8 cellular contexts compared by ENCODE assay signal in genomic region chr11:118658372-118659313, GRCh38. TPM values are rescaled to one million over a fixed set of nuclear protein-coding genes. Genes with fewer than 3 reads are reported as not detected.
DNase-seq lines count a peak whose midpoint lies in the region; ATAC-seq and TF ChIP-seq lines count a peak whose summit lies in the region.

No MANE protein-coding gene starts in this region.

- H3K4me3 ChIP-seq in DND-41 (ENCODE audit: low read depth in 1 of 2, low read length in 2 of 2) (peak overlapping the region in 1 of 2 experiments; percentile 45; a peak in 2 of 4 replicates), Panc1 (ENCODE audit: low read depth in 2 of 2, low read length in 2 of 2) (no peak overlapping the region), fibroblast of lung (replicated peaks in 1 of 4; ENCODE audit: control extremely low read depth in 1 of 4, insufficient read depth in 1 of 4, low read depth in 3 of 4, low read length in 4 of 4) (no peak overlapping the region), prostate gland (no peak overlapping the region)

- H2AFZ ChIP-seq in DND-41 (ENCODE audit: low read depth, low read length) = peak overlapping the region; percentile 87
- no peak overlapping the region for H2AFZ ChIP-seq in fibroblast of lung (ENCODE audit: low read length)

- no peaks in the 10 kb centered on the region for H3K9me3 ChIP-seq in DND-41 (ENCODE audit: insufficient read depth, low read length, severe bottlenecking)
- H3K9me3 ChIP-seq in Panc1 (ENCODE audit: control insufficient read depth, insufficient read depth, low read depth, low read length) = no peaks in the 10 kb centered on the region
- no peaks in the 10 kb centered on the region for H3K9me3 ChIP-seq in fibroblast of lung (ENCODE audit: control insufficient read depth, insufficient read depth, low read depth, low read length)
- H3K9me3 ChIP-seq in prostate gland = no peaks in the 10 kb centered on the region

- H3K27me3 Mint-ChIP-seq in activated naive CD4-positive, alpha-beta T cell treated with anti-CD3 and anti-CD28 coated beads, Interleukin-2, amount 10 ng/mL, durations not matched to agents 7 days and 5 days = peaks cover 29% of the 10 kb centered on the region

- H3K9me3 Mint-ChIP-seq in activated naive CD4-positive, alpha-beta T cell treated with anti-CD3 and anti-CD28 coated beads, Interleukin-2, amount 10 ng/mL, durations not matched to agents 7 days and 5 days = no peaks in the 10 kb centered on the region

- CTCF ChIA-PET in Panc1 (lab: Charles Lee) = interaction anchor here (0.5 to 1.0 kb wide), 6 partner anchors 27 to 721 kb away, joined by 3 to 14 read pairs (median 5); partner anchors contain the start of gene PHLDB1
- CTCF ChIA-PET in activated naive CD4-positive, alpha-beta T cell treated with anti-CD3 and anti-CD28 coated beads, Interleukin-2, amount 10 ng/mL, durations not matched to agents 7 days and 5 days (lab: Charles Lee) = interaction anchor here (0.9 to 7.1 kb wide), 11 partner anchors 10 to 512 kb away, joined by 3 to 55 read pairs (median 3); no protein-coding TSS in a partner anchor

- H4K20me1 ChIP-seq in DND-41 (ENCODE audit: insufficient read depth, low read length) (no peaks in the 10 kb centered on the region; the same call in 1 of the 2 replicates), fibroblast of lung (ENCODE audit: control insufficient read depth, extremely low read depth, insufficient read depth, low read length) (no peaks in the 10 kb centered on the region)

- TF ChIP-seq CTCF in DND-41 (IDR thresholded peaks at IDR 0.05; ENCODE audit: borderline replicate concordance, extremely low read depth, low read length, poor library complexity, severe bottlenecking) = no peak
- TF ChIP-seq CTCF in Panc1 (IDR thresholded peaks at IDR 0.05) = no peak
- TF ChIP-seq CTCF in fibroblast of lung (conservative IDR thresholded peaks at IDR 0.05 in 1 of 2, IDR thresholded peaks at IDR 0.05 in 1 of 2; ENCODE audit: low read depth in 1 of 2, low read length in 2 of 2) = no peak
- peak in 2 of 4 experiments; percentile 17 to 25 for TF ChIP-seq CTCF in prostate gland (IDR thresholded peaks at IDR 0.05)

- H3K9ac ChIP-seq in DND-41 (ENCODE audit: low read depth, low read length) (peak overlapping the region; percentile 36), fibroblast of lung (ENCODE audit: insufficient read depth, low read length) (no peak overlapping the region)

- H3K27ac ChIP-seq in DND-41 (ENCODE audit: low read length) (no peak overlapping the region), Panc1 (ENCODE audit: low read length) (no peak overlapping the region), fibroblast of lung (ENCODE audit: insufficient read depth, low read length) (no peak overlapping the region), prostate gland (peak overlapping the region; percentile 7 to 20)

- no peaks in the 10 kb centered on the region for H3K36me3 Mint-ChIP-seq in activated naive CD4-positive, alpha-beta T cell treated with anti-CD3 and anti-CD28 coated beads, Interleukin-2, amount 10 ng/mL, durations not matched to agents 7 days and 5 days

- no peak for TF ChIP-seq POLR2A in prostate gland (IDR thresholded peaks at IDR 0.05)

- H3K36me3 ChIP-seq in DND-41 (ENCODE audit: insufficient read depth, low read length) (no peaks in the 10 kb centered on the region), Panc1 (ENCODE audit: control insufficient read depth, insufficient read depth, low read length) (peaks cover 7% of the 10 kb centered on the region; the same call in 1 of the 2 replicates), fibroblast of lung (ENCODE audit: control insufficient read depth, insufficient read depth, low read length) (peaks cover 23% of the 10 kb centered on the region), prostate gland (no peaks in the 10 kb centered on the region)

- ATAC-seq in DND-41 (ENCODE audit: insufficient read depth, low read depth) (no peak), Panc1 (peak; percentile 47), HG03039 (IDR thresholded peaks at IDR 0.05; ENCODE audit: unreplicated experiment) (no peak)

- peaks cover 6% of the 10 kb centered on the region for H3K27me3 ChIP-seq in DND-41 (ENCODE audit: insufficient read depth, low read length, poor library complexity)
- no peaks in the 10 kb centered on the region for H3K27me3 ChIP-seq in Panc1 (ENCODE audit: control insufficient read depth, insufficient read depth, low read length)
- no peaks in the 10 kb centered on the region for H3K27me3 ChIP-seq in fibroblast of lung (ENCODE audit: control insufficient read depth, insufficient read depth, low read length)
- H3K27me3 ChIP-seq in prostate gland (replicated peaks; ENCODE audit: insufficient read depth) = no peaks in the 10 kb centered on the region

- no peak overlapping the region for H3K27ac Mint-ChIP-seq in activated naive CD4-positive, alpha-beta T cell treated with anti-CD3 and anti-CD28 coated beads, Interleukin-2, amount 10 ng/mL, durations not matched to agents 7 days and 5 days

- H3K4me1 Mint-ChIP-seq in activated naive CD4-positive, alpha-beta T cell treated with anti-CD3 and anti-CD28 coated beads, Interleukin-2, amount 10 ng/mL, durations not matched to agents 7 days and 5 days = peaks cover 6% of the 10 kb centered on the region

- H3K4me1 ChIP-seq in DND-41 (ENCODE audit: insufficient read depth, low read length) (peaks cover 10% of the 10 kb centered on the region), Panc1 (ENCODE audit: control insufficient read depth, insufficient read depth, low read length) (peaks cover 12% of the 10 kb centered on the region), fibroblast of lung (ENCODE audit: control insufficient read depth, extremely low read depth, insufficient read depth, low read length) (no peaks in the 10 kb centered on the region), prostate gland (replicated peaks) (no peaks in the 10 kb centered on the region)

- H3K4me2 ChIP-seq in DND-41 (ENCODE audit: insufficient read depth, low read length) (peak overlapping the region; percentile 65), fibroblast of lung (ENCODE audit: extremely low read depth, insufficient read depth, low read length) (no peak overlapping the region)

- in situ Hi-C loops in Panc1 (cut with HindIII; ENCODE audit: low pct_unique_long_range_greater_than_20kb, low sequenced_read_pairs) = no loop called here

- intact Hi-C loops in Panc1 (cut with micrococcal nuclease; ENCODE audit: unreplicated experiment) = no loop called here
- intact Hi-C loops in prostate gland (cut with DNase I) = loop anchor here (5.0 kb wide), 2 partner anchors 51 to 66 kb away; partner anchors contain the start of gene PHLDB1

- DNase-seq in DND-41 (no peak), Panc1 (ENCODE audit: low read depth, low spot score) (no peak), fibroblast of lung (ENCODE audit: low read depth in 2 of 2) (peak; percentile 21 to 26), prostate gland (ENCODE audit: low spot score) (no peak), NCI-H748 (lab: John Stamatoyannopoulos, UW; ENCODE audit: unreplicated experiment) (no peak), medulla oblongata (ENCODE audit: extremely low spot score) (no peak)
- DNase-seq in activated naive CD4-positive, alpha-beta T cell treated with anti-CD3 and anti-CD28 coated beads, Interleukin-2, amount 10 ng/mL, durations not matched to agents 7 days and 5 days = no peak

- BruUV-seq in Panc1 (replicated peaks; lab: Mats Ljungman, UMichigan) = no TSS peak

- 38% methylated on average over 17 of the region's 20 CpGs for WGBS in prostate gland

- no peaks in the 10 kb centered on the region for H3K79me2 ChIP-seq in DND-41 (ENCODE audit: insufficient read depth, low read length)
- no peaks in the 10 kb centered on the region for H3K79me2 ChIP-seq in fibroblast of lung (ENCODE audit: control insufficient read depth, insufficient read depth, low read length)

- POLR2A ChIA-PET in Panc1 (lab: Charles Lee) = no interaction called here

- no peak overlapping the region for H3K4me3 Mint-ChIP-seq in activated naive CD4-positive, alpha-beta T cell treated with anti-CD3 and anti-CD28 coated beads, Interleukin-2, amount 10 ng/mL, durations not matched to agents 7 days and 5 days

RNA-seq across cellular contexts. Expression of gene TREH, which starts 20.8 kb away (rescaled TPM):
- total RNA-seq in Panc1 (2021; ENCODE audit: unreplicated experiment) = 0.05 TPM
- polyA plus RNA-seq in Panc1 (2012; ENCODE audit: insufficient read length) = 0.12 TPM
- not detected in 2 replicates for total RNA-seq in fibroblast of lung
- polyA plus RNA-seq in fibroblast of lung = not detected in 2 replicates
- polyA plus RNA-seq in fibroblast of lung (2012) = 0.20 and 0.31 TPM in 2 replicates
- not detected in 2 replicates for polyA minus RNA-seq in fibroblast of lung (ENCODE audit: low replicate concordance)
- 1 to 10 TPM in 1 of 2 donors, not detected in 1; 2.4 TPM for total RNA-seq in prostate gland

RNA-seq across cellular contexts. Expression of gene PHLDB1, which starts 51.2 kb away (rescaled TPM):
- total RNA-seq in Panc1 (2021; ENCODE audit: unreplicated experiment) = 97.7 TPM
- 93.5 TPM for polyA plus RNA-seq in Panc1 (2012; ENCODE audit: insufficient read length)
- total RNA-seq in fibroblast of lung = 45.5 and 51.4 TPM in 2 replicates
- polyA plus RNA-seq in fibroblast of lung = 59.0 and 61.4 TPM in 2 replicates
- 73.6 and 78.7 TPM in 2 replicates for polyA plus RNA-seq in fibroblast of lung (2012)
- 196 and 273 TPM in 2 replicates for polyA minus RNA-seq in fibroblast of lung (ENCODE audit: low replicate concordance)
- 100 to 1,000 TPM in 1 of 2 donors, 10 to 100 TPM in 1; 74.5 to 113 TPM for total RNA-seq in prostate gland

Comparison
In these comparisons a context has a peak if more than half of its experiments do, and no peak if none do; other contexts are left out.
1. DNase-seq: peak in fibroblast of lung (2 of 2); none in DND-41 (single experiment), Panc1 (single experiment), prostate gland (single experiment), activated naive CD4-positive, alpha-beta T cell treated with anti-CD3 and anti-CD28 coated beads, Interleukin-2, amount 10 ng/mL, durations not matched to agents 7 days and 5 days (single experiment), NCI-H748 (single experiment) and medulla oblongata (single experiment).
2. H3K27ac ChIP-seq: peak in prostate gland (2 of 2); none in DND-41 (single experiment), Panc1 (single experiment) and fibroblast of lung (single experiment).